11 cellular contexts compared by ENCODE assay signal in genomic region chrX:138710866-138711331, GRCh38. TPM values are rescaled to one million over a fixed set of nuclear protein-coding genes. Genes with fewer than 3 reads are reported as not detected.
DNase-seq lines count a peak whose midpoint lies in the region; ATAC-seq and TF ChIP-seq lines count a peak whose summit lies in the region.
"Had no signal": no experiment of that assay in that cellular context is flagged by ENCODE, and none has a peak within 500 bp of the region (broad histone marks: within the 10 kb centered on the region; RNA-seq: fewer than 3 reads in every experiment).

No MANE protein-coding gene starts in this region.

- H2BK15ac ChIP-seq in neuronal stem cell (ENCODE audit: low read length), result no peak overlapping the region

- WGBS in heart right ventricle, 2 donors, result 0% methylated on average over 36 to 49 of the region's 49 CpGs
- WGBS in neuronal stem cell (ENCODE audit: extremely low coverage in 2 of 2, insufficient read length in 2 of 2, insufficient replicate concordance in 1 of 2), 2 donors, result no CpG with 5 or more reads among the region's 49 CpGs

- ATAC-seq in heart right ventricle (no peak), Right ventricle myocardium superior (ENCODE audit: poor library complexity) (no peak), HG02973 (IDR thresholded peaks at IDR 0.05; ENCODE audit: unreplicated experiment) (no peak)

- no peak overlapping the region for H4K8ac ChIP-seq in neuronal stem cell (ENCODE audit: low read depth, low read length)

- H2AK5ac ChIP-seq in neuronal stem cell (ENCODE audit: low read depth, low read length), result no peak overlapping the region

- H4K91ac ChIP-seq in neuronal stem cell (ENCODE audit: low read depth, low read length, poor library complexity), result no peak overlapping the region

- no peaks in the 10 kb centered on the region for H3K79me1 ChIP-seq in neuronal stem cell (ENCODE audit: low read depth, low read length)

- no peak overlapping the region for H3K23ac ChIP-seq in neuronal stem cell (ENCODE audit: low read depth, low read length, poor library complexity)

- no peak overlapping the region for H2BK5ac ChIP-seq in neuronal stem cell (ENCODE audit: low read length)

- peak overlapping the region; percentile 16 for H2BK12ac ChIP-seq in neuronal stem cell (ENCODE audit: low read length)

- intact Hi-C loops in heart right ventricle (cut with DNase I) (no loop called here), Right ventricle myocardium superior (cut with DNase I) (no loop called here)

- H3K4ac ChIP-seq in neuronal stem cell (ENCODE audit: low read length), result no peak overlapping the region

- H3K27me3 ChIP-seq in heart right ventricle (peaks cover 0 to 85% (median 4%) of the 10 kb centered on the region in 7 donors), neuronal stem cell (ENCODE audit: control insufficient read depth in 3 of 3, insufficient read depth in 3 of 3, low read depth in 1 of 3, low read length in 3 of 3) (no peaks in the 10 kb centered on the region)

- H2AFZ ChIP-seq in neuronal stem cell (ENCODE audit: low read length), result peak overlapping the region; percentile 87

- H3K18ac ChIP-seq in neuronal stem cell (ENCODE audit: low read length), result peak overlapping the region; percentile 48

- DNase-seq in heart right ventricle (peak in 1 of 2 donors; percentile 5), Right ventricle myocardium superior (no peak), fibroblast of the aortic adventitia (ENCODE audit: low read depth) (no peak), neuronal stem cell (ENCODE audit: low spot score) (peak; percentile 26), SHP77 (lab: John Stamatoyannopoulos, UW) (no peak), NCI-H774 (lab: John Stamatoyannopoulos, UW) (no peak), T-helper 1 cell (no peak)
- DNase-seq: NCI-H2081; stimulated activated CD4-positive, alpha-beta T cell treated with anti-CD3 and anti-CD28 coated beads, Interleukin-2, amount 100 ng/mL, for 24 hours had no signal

- H3K27ac ChIP-seq in heart right ventricle (no peak overlapping the region), neuronal stem cell (replicated peaks; ENCODE audit: low read length) (no peak overlapping the region)
- H3K27ac ChIP-seq: BLaER1 treated with 17β-estradiol and CSF1 and Interleukin-3, amounts not matched to agents 10 nM and 100 nM had no signal

- H3K9me3 ChIP-seq in heart right ventricle (no peaks in the 10 kb centered on the region), neuronal stem cell (replicated peaks in 1 of 2; ENCODE audit: control insufficient read depth in 2 of 2, insufficient read depth in 1 of 2, low read depth in 1 of 2, low read length in 2 of 2) (no peaks in the 10 kb centered on the region)

- H3K4me1 ChIP-seq in heart right ventricle, result no peaks in the 10 kb centered on the region
- H3K4me1 ChIP-seq in neuronal stem cell (ENCODE audit: control insufficient read depth in 2 of 2, insufficient read depth in 1 of 2, low read depth in 1 of 2, low read length in 2 of 2), result peaks cover 0 to 1% of the 10 kb centered on the region in 2 donors
- H3K4me1 ChIP-seq: BLaER1 treated with 17β-estradiol and CSF1 and Interleukin-3, amounts not matched to agents 10 nM and 100 nM had no signal

- H3K36me3 ChIP-seq in heart right ventricle (no peaks in the 10 kb centered on the region), neuronal stem cell (replicated peaks in 1 of 2; ENCODE audit: control insufficient read depth in 2 of 2, insufficient read depth in 2 of 2, low read length in 2 of 2) (peaks cover 0 to 6% of the 10 kb centered on the region in 2 donors)
- H3K36me3 ChIP-seq: BLaER1 treated with 17β-estradiol and CSF1 and Interleukin-3, amounts not matched to agents 10 nM and 100 nM had no signal

- H3K14ac ChIP-seq in neuronal stem cell (ENCODE audit: low read length), result no peak overlapping the region

- H2BK120ac ChIP-seq in neuronal stem cell (ENCODE audit: low read depth, low read length), result no peak overlapping the region

- TF ChIP-seq CTCF in heart right ventricle (IDR thresholded peaks at IDR 0.05) (no peak), fibroblast of the aortic adventitia (IDR thresholded peaks at IDR 0.05; ENCODE audit: insufficient read depth, low read length) (no peak)

- H3K9ac ChIP-seq in neuronal stem cell (ENCODE audit: low read depth, low read length, poor library complexity), result peak overlapping the region; percentile 60
- H3K9ac ChIP-seq: BLaER1 treated with 17β-estradiol and CSF1 and Interleukin-3, amounts not matched to agents 10 nM and 100 nM had no signal

- peak overlapping the region; percentile 81 for H3K4me2 ChIP-seq in neuronal stem cell (ENCODE audit: insufficient read depth, low read length, poor library complexity, severe bottlenecking)
- H3K4me2 ChIP-seq: BLaER1 treated with 17β-estradiol and CSF1 and Interleukin-3, amounts not matched to agents 10 nM and 100 nM had no signal

- H3K4me3 ChIP-seq in heart right ventricle, result peak overlapping the region in 9 of 10 donors; percentile 17 to 54 (median 44)
- peak overlapping the region; percentile 29 for H3K4me3 ChIP-seq in fibroblast of the aortic adventitia (ENCODE audit: low read depth, low read length)
- H3K4me3 ChIP-seq in neuronal stem cell (ENCODE audit: low read length in 2 of 2), result peak overlapping the region; percentile 63 to 87
- H3K4me3 ChIP-seq: BLaER1 treated with 17β-estradiol and CSF1 and Interleukin-3, amounts not matched to agents 10 nM and 100 nM had no signal

RNA-seq across cellular contexts. Expression of gene FGF13, which starts 0.6 kb away (rescaled TPM):
- total RNA-seq in heart right ventricle (1 to 10 TPM in 5 of 10 donors, under 1 TPM in 5; 0.30 to 3.3 (median 1.00) TPM), Right ventricle myocardium superior (0.43 TPM), fibroblast of the aortic adventitia (ENCODE audit: low replicate concordance) (5.6 and 26.5 TPM in 2 replicates)
- polyA plus RNA-seq in heart right ventricle, result 1 to 10 TPM in 1 of 2 donors, under 1 TPM in 1; 0.90 to 1.2 TPM
- 37.1 TPM for polyA plus RNA-seq in neuronal stem cell (2013, experiment 1 of 2)
- polyA plus RNA-seq in neuronal stem cell (2013, experiment 2 of 2), result 38.1 TPM
